10 cellular contexts compared by ENCODE assay signal in the genomic region with DNA sequence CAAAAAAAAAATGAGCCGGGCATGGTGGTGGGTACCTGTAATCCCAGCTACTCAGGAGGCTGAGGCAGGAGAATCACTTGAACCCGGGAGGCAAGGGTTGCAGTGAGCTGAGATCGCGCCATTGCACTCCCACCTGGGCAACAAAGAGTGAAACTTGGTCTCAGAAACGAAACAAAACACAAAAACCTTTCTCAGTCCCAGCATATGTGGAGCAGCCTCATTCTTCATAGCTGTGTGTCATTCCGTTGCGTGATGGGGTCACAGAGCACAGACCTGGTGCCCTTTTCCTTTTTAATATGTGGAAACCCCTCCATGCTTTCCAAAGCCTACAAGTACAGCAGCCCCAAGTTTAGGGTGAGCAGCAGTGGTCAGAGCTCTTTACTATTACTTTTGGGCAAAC. TPM values are rescaled to one million over a fixed set of nuclear protein-coding genes. Genes with fewer than 3 reads are reported as not detected.
DNase-seq lines count a peak whose midpoint lies in the region; ATAC-seq and TF ChIP-seq lines count a peak whose summit lies in the region.
"Had no signal": no experiment of that assay in that cellular context is flagged by ENCODE, and none has a peak within 500 bp of the region (broad histone marks: within the 10 kb centered on the region; RNA-seq: fewer than 3 reads in every experiment).

No MANE protein-coding gene starts in this region.

- no peak overlapping the region for H3K4ac ChIP-seq in mesenchymal stem cell (ENCODE audit: low read depth in 1 of 2, low read length in 2 of 2)

- H4K8ac ChIP-seq in mesenchymal stem cell (ENCODE audit: low read length): no peak overlapping the region

- H2BK120ac ChIP-seq in mesenchymal stem cell (ENCODE audit: low read depth, low read length): no peak overlapping the region

- H3K18ac ChIP-seq in mesenchymal stem cell (ENCODE audit: low read depth in 1 of 2, low read length in 2 of 2): no peak overlapping the region

- H3K36me3 ChIP-seq in mesenchymal stem cell (ENCODE audit: control insufficient read depth in 1 of 2, insufficient read depth in 2 of 2, low read depth in 1 of 2, low read length in 2 of 2): peaks cover 38 to 52% of the 10 kb centered on the region in 2 experiments
- H3K36me3 ChIP-seq in transverse colon: peaks cover 0 to 15% (median 4%) of the 10 kb centered on the region in 4 donors
- peaks cover 30% of the 10 kb centered on the region for H3K36me3 ChIP-seq in SJCRH30

- peak; percentile 59 for ATAC-seq in activated CD8-positive, alpha-beta memory T cell treated with anti-CD3 and anti-CD28 coated beads, Interleukin-2, amount 10 ng/mL, durations not matched to agents 7 days and 5 days
- peak; percentile 51 for ATAC-seq in effector memory CD8-positive, alpha-beta T cell (replicated peaks)
- ATAC-seq in GM21825 (IDR thresholded peaks at IDR 0.05; ENCODE audit: unreplicated experiment): no peak

- in situ Hi-C loops in transverse colon (cut with MboI; ENCODE audit: low pct_ligation_motif_present in 1 of 4, low pct_unique_long_range_greater_than_20kb in 1 of 4, low sequenced_read_pairs in 3 of 4): no loop called here

- TF ChIP-seq CTCF in transverse colon (IDR thresholded peaks at IDR 0.05): no peak

- no peak for TF ChIP-seq EP300 in transverse colon (IDR thresholded peaks at IDR 0.05; ENCODE audit: low read depth)

- peaks cover 30% of the 10 kb centered on the region for H3K4me1 Mint-ChIP-seq in activated CD8-positive, alpha-beta memory T cell treated with anti-CD3 and anti-CD28 coated beads, Interleukin-2, amount 10 ng/mL, durations not matched to agents 7 days and 5 days
- H3K4me1 Mint-ChIP-seq in effector memory CD8-positive, alpha-beta T cell (ENCODE audit: low read depth in 2 of 2): peaks cover 16 to 20% of the 10 kb centered on the region in 2 donors

- no peak overlapping the region for H3K4me2 ChIP-seq in mesenchymal stem cell (ENCODE audit: low read length, poor library complexity, severe bottlenecking)

- no peak overlapping the region for H2BK15ac ChIP-seq in mesenchymal stem cell (ENCODE audit: low read depth, poor library complexity, severe bottlenecking)

- no peaks in the 10 kb centered on the region for H3K9me3 Mint-ChIP-seq in activated CD8-positive, alpha-beta memory T cell treated with anti-CD3 and anti-CD28 coated beads, Interleukin-2, amount 10 ng/mL, durations not matched to agents 7 days and 5 days (ENCODE audit: low read depth)
- H3K9me3 Mint-ChIP-seq in effector memory CD8-positive, alpha-beta T cell: no peaks in the 10 kb centered on the region

- H3K23ac ChIP-seq in mesenchymal stem cell (ENCODE audit: low read length in 2 of 2): no peak overlapping the region

- DNase-seq in activated CD8-positive, alpha-beta memory T cell treated with anti-CD3 and anti-CD28 coated beads, Interleukin-2, amount 10 ng/mL, durations not matched to agents 7 days and 5 days: no peak
- no peak for DNase-seq in activated CD8-positive, alpha-beta memory T cell treated with anti-CD3 and anti-CD28 coated beads for 24 hours
- DNase-seq in effector memory CD8-positive, alpha-beta T cell: no peak
- DNase-seq in mesenchymal stem cell (no peak), transverse colon (no peak), NCI-H345 treated with DMSO at 0.1 percent for 48 hours (lab: John Stamatoyannopoulos, UW; ENCODE audit: unreplicated experiment) (no peak), SJCRH30 (no peak)
- DNase-seq: NCI-H146 had no signal

- H3K4me3 ChIP-seq in mesenchymal stem cell (ENCODE audit: insufficient read depth in 1 of 2, low read depth in 1 of 2, low read length in 2 of 2) (peak overlapping the region in 1 of 2 experiments; percentile 73), transverse colon (peak overlapping the region in 3 of 4 donors; percentile 11 to 42 (median 19)), SJCRH30 (no peak overlapping the region)

- H3K14ac ChIP-seq in mesenchymal stem cell (ENCODE audit: low read length in 2 of 2): no peak overlapping the region

- peak overlapping the region; percentile 90 for H3K9ac ChIP-seq in mesenchymal stem cell (ENCODE audit: low read length)

- H3K36me3 Mint-ChIP-seq in activated CD8-positive, alpha-beta memory T cell treated with anti-CD3 and anti-CD28 coated beads, Interleukin-2, amount 10 ng/mL, durations not matched to agents 7 days and 5 days: peaks cover 54% of the 10 kb centered on the region
- peaks cover 30% of the 10 kb centered on the region for H3K36me3 Mint-ChIP-seq in effector memory CD8-positive, alpha-beta T cell (ENCODE audit: insufficient read depth)

- no peak overlapping the region for H2AFZ ChIP-seq in mesenchymal stem cell (ENCODE audit: low read depth, low read length)

- no peak overlapping the region for H3K27ac ChIP-seq in mesenchymal stem cell (ENCODE audit: low read length, poor library complexity, severe bottlenecking)
- peak overlapping the region; percentile 86 to 94 (median 92) for H3K27ac ChIP-seq in transverse colon
- H3K27ac ChIP-seq in SJCRH30: no peak overlapping the region

- H3K9me3 ChIP-seq in mesenchymal stem cell (ENCODE audit: control insufficient read depth, low read length) (no peaks in the 10 kb centered on the region), transverse colon (no peaks in the 10 kb centered on the region), SJCRH30 (replicated peaks) (no peaks in the 10 kb centered on the region)

- WGBS in mesenchymal stem cell: 83% methylated on average over 7 of the region's 7 CpGs
- WGBS in transverse colon (ENCODE audit: low coverage in 1 of 2), 2 donors: 48 to 57% methylated on average over 5 to 7 of the region's 7 CpGs

- H4K91ac ChIP-seq in mesenchymal stem cell (ENCODE audit: low read length): no peak overlapping the region

- no peaks in the 10 kb centered on the region for H3K27me3 Mint-ChIP-seq in activated CD8-positive, alpha-beta memory T cell treated with anti-CD3 and anti-CD28 coated beads, Interleukin-2, amount 10 ng/mL, durations not matched to agents 7 days and 5 days
- H3K27me3 Mint-ChIP-seq in effector memory CD8-positive, alpha-beta T cell: no peaks in the 10 kb centered on the region
- H3K27me3 Mint-ChIP-seq: activated naive CD8-positive, alpha-beta T cell had no signal

- H2BK5ac ChIP-seq in mesenchymal stem cell (ENCODE audit: low read depth, low read length, poor library complexity, severe bottlenecking): no peak overlapping the region

- no peak overlapping the region for H2AK5ac ChIP-seq in mesenchymal stem cell (ENCODE audit: low read length, severe bottlenecking)

- peak overlapping the region; percentile 41 for H3K4me3 Mint-ChIP-seq in activated CD8-positive, alpha-beta memory T cell treated with anti-CD3 and anti-CD28 coated beads, Interleukin-2, amount 10 ng/mL, durations not matched to agents 7 days and 5 days
- peak overlapping the region; percentile 93 to 94 for H3K4me3 Mint-ChIP-seq in effector memory CD8-positive, alpha-beta T cell
- H3K4me3 Mint-ChIP-seq: activated naive CD8-positive, alpha-beta T cell had no signal

- H3K27ac Mint-ChIP-seq in activated CD8-positive, alpha-beta memory T cell treated with anti-CD3 and anti-CD28 coated beads, Interleukin-2, amount 10 ng/mL, durations not matched to agents 7 days and 5 days: peak overlapping the region; percentile 82
- peak overlapping the region; percentile 97 to 100 for H3K27ac Mint-ChIP-seq in effector memory CD8-positive, alpha-beta T cell
- H3K27ac Mint-ChIP-seq: activated naive CD8-positive, alpha-beta T cell had no signal

- intact Hi-C loops in transverse colon (cut with DNase I; ENCODE audit: low total_unique reads): no loop called here

- peaks cover 18% of the 10 kb centered on the region for H3K79me1 ChIP-seq in mesenchymal stem cell (replicated peaks; ENCODE audit: low read length, poor library complexity, severe bottlenecking)

- CTCF ChIA-PET in activated CD8-positive, alpha-beta memory T cell treated with anti-CD3 and anti-CD28 coated beads, Interleukin-2, amount 10 ng/mL, durations not matched to agents 7 days and 5 days (lab: Charles Lee): interaction anchor here (2.1 kb wide), 1 partner anchor 13 kb away, joined by 7 read pairs; no protein-coding TSS in a partner anchor

- no peaks in the 10 kb centered on the region for H3K27me3 ChIP-seq in mesenchymal stem cell (ENCODE audit: control insufficient read depth in 1 of 2, insufficient read depth in 1 of 2, low read length in 2 of 2)
- no peaks in the 10 kb centered on the region for H3K27me3 ChIP-seq in transverse colon
- no peaks in the 10 kb centered on the region for H3K27me3 ChIP-seq in SJCRH30

- no peak overlapping the region for H2BK12ac ChIP-seq in mesenchymal stem cell (ENCODE audit: low read length in 2 of 2)

- no peak for TF ChIP-seq POLR2A in transverse colon (IDR thresholded peaks at IDR 0.05)

- H3K4me1 ChIP-seq in mesenchymal stem cell (ENCODE audit: control insufficient read depth, insufficient read depth, low read depth, low read length) (peaks cover 12% of the 10 kb centered on the region), transverse colon (peaks cover 7 to 46% (median 24%) of the 10 kb centered on the region in 4 donors), SJCRH30 (no peaks in the 10 kb centered on the region)

RNA-seq across cellular contexts. Expression of gene PEX26, which starts 13.7 kb away (rescaled TPM):
- total RNA-seq in activated CD8-positive, alpha-beta memory T cell treated with anti-CD3 and anti-CD28 coated beads, Interleukin-2, amount 10 ng/mL, durations not matched to agents 7 days and 5 days: 10 to 100 TPM; 38.9 to 46.8 TPM
- 19.3 TPM for polyA plus RNA-seq in mesenchymal stem cell (2013, experiment 1 of 2)
- polyA plus RNA-seq in mesenchymal stem cell (2013, experiment 2 of 2): 19.2 TPM
- 100 to 1,000 TPM in 2 of 4 donors, 10 to 100 TPM in 2; 46.4 to 211 (median 93.4) TPM for total RNA-seq in transverse colon
- total RNA-seq in SJCRH30 (2014; rRNA removed; shearing (Covaris generic)): 14.4 and 16.4 TPM in 2 replicates

RNA-seq across cellular contexts. Expression of gene TUBA8, which starts 19.1 kb away (rescaled TPM):
- total RNA-seq in activated CD8-positive, alpha-beta memory T cell treated with anti-CD3 and anti-CD28 coated beads, Interleukin-2, amount 10 ng/mL, durations not matched to agents 7 days and 5 days: 1 to 10 TPM in 1 of 2 experiments, under 1 TPM in 1; 0.42 to 1.7 TPM
- polyA plus RNA-seq in mesenchymal stem cell (2013, experiment 1 of 2): 0.65 TPM
- 0.51 TPM for polyA plus RNA-seq in mesenchymal stem cell (2013, experiment 2 of 2)
- total RNA-seq in transverse colon: 1 to 10 TPM in 3 of 4 donors, not detected in 1; 1.4 to 3.0 (median 2.0) TPM
- 0.89 TPM in 1 of 2 replicates, not detected in the other for total RNA-seq in SJCRH30 (2014; rRNA removed; shearing (Covaris generic))

RNA-seq across cellular contexts. Expression of gene USP18, which starts 58.5 kb away (rescaled TPM):
- total RNA-seq in activated CD8-positive, alpha-beta memory T cell treated with anti-CD3 and anti-CD28 coated beads, Interleukin-2, amount 10 ng/mL, durations not matched to agents 7 days and 5 days: 100 to 1,000 TPM in 1 of 2 experiments, 10 to 100 TPM in 1; 72.3 to 121 TPM
- polyA plus RNA-seq in mesenchymal stem cell (2013, experiment 1 of 2): 3.7 TPM
- 4.1 TPM for polyA plus RNA-seq in mesenchymal stem cell (2013, experiment 2 of 2)
- 10 to 100 TPM in 1 of 4 donors, 1 to 10 TPM in 3; 4.2 to 15.3 (median 5.8) TPM for total RNA-seq in transverse colon
- total RNA-seq in SJCRH30 (2014; rRNA removed; shearing (Covaris generic)): 3.1 and 3.7 TPM in 2 replicates

Comparison
In these comparisons a context has a peak if more than half of its experiments do, and no peak if none do; other contexts are left out.
1. H3K27ac ChIP-seq: peak in transverse colon (4 of 4); none in mesenchymal stem cell (single experiment) and SJCRH30 (single experiment).
2. RNA of gene USP18, which starts 58.5 kb away (total RNA-seq): 72.3 to 121 TPM in activated CD8-positive, alpha-beta memory T cell treated with anti-CD3 and anti-CD28 coated beads, Interleukin-2, amount 10 ng/mL, durations not matched to agents 7 days and 5 days; 4.2 to 15.3 TPM in transverse colon and 3.1 to 3.7 TPM in SJCRH30; every median in the first group is over 4 times any median in the second.